In the genomic region with DNA sequence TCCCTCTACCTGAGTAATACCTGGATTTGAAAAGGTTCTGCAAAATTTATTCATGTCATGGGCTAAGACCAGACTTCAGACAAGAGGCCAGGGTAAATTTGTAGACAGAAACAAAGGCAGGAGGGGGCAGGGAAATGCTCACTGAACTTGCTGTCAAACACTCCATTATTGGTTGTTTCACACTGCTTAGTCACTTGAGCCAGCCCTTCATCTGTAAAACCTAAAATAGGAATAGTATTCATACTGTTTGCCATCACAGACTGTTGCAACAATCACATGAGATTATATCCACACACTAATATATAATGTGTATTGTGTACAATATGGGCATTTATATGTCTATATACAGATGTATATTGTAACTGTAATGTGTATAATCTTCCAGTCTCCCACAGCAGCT, we compare ENCODE assay signal across 21 cellular contexts. TPM values are rescaled to one million over a fixed set of nuclear protein-coding genes. Genes with fewer than 3 reads are reported as not detected.
DNase-seq lines count a peak whose midpoint lies in the region; ATAC-seq, FAIRE-seq and TF ChIP-seq lines count a peak whose summit lies in the region.
"Had no signal": no experiment of that assay in that cellular context is flagged by ENCODE, and none has a peak within 500 bp of the region (broad histone marks: within the 10 kb centered on the region; RNA-seq: fewer than 3 reads in every experiment).

No MANE protein-coding gene starts in this region.

- no peaks in the 10 kb centered on the region for H3K27me3 Mint-ChIP-seq in MCF 10A (ENCODE audit: insufficient read depth, unreplicated experiment)
- H3K27me3 Mint-ChIP-seq: CD4-positive, alpha-beta memory T cell had no signal

- H3K4me3 Mint-ChIP-seq in MCF 10A (ENCODE audit: unreplicated experiment), result no peak overlapping the region
- H3K4me3 Mint-ChIP-seq: CD4-positive, alpha-beta memory T cell; GM23338; HFFc6 had no signal

- H3K36me3 Mint-ChIP-seq in MCF 10A (ENCODE audit: insufficient read depth, unreplicated experiment), result no peaks in the 10 kb centered on the region
- H3K36me3 Mint-ChIP-seq: CD4-positive, alpha-beta memory T cell had no signal

- POLR2A ChIA-PET in MCF 10A (lab: Yijun Ruan, JAX), result no interaction called here

- no peak overlapping the region for H3K4me3 ChIP-seq in foreskin fibroblast (ENCODE audit: low read depth in 1 of 2, low read length in 2 of 2)
- H3K4me3 ChIP-seq: A549, GM12878, GM23338, HAP-1 had no signal

- no peak for ATAC-seq in GM18861 (IDR thresholded peaks at IDR 0.05; ENCODE audit: unreplicated experiment)
- ATAC-seq: A549, GM12878, GM23338 had no signal

- no peaks in the 10 kb centered on the region for H3K9me3 Mint-ChIP-seq in MCF 10A (ENCODE audit: unreplicated experiment)
- H3K9me3 Mint-ChIP-seq: GM23338, HFFc6 had no signal

- peak; percentile 35 for FAIRE-seq in GM19239 (lab: Jason Lieb, UNC)
- FAIRE-seq: A549, GM12878 had no signal

- no peak overlapping the region for H3K27ac Mint-ChIP-seq in MCF 10A (ENCODE audit: low read depth, unreplicated experiment)
- H3K27ac Mint-ChIP-seq: CD4-positive, alpha-beta memory T cell; HFFc6 had no signal

- BruUV-seq in MCF 10A (replicated peaks; lab: Mats Ljungman, UMichigan), result no TSS peak

- in situ Hi-C loops in SK-MEL-5 (cut with HindIII; ENCODE audit: low pct_unique_long_range_greater_than_20kb, low sequenced_read_pairs), result no loop called here

- intact Hi-C loops in MCF 10A (cut with micrococcal nuclease), result no loop called here

- TF ChIP-seq CTCF in foreskin fibroblast (IDR thresholded peaks at IDR 0.05; ENCODE audit: low read depth, low read length) (no peak), MCF 10A (IDR thresholded peaks at IDR 0.05; ENCODE audit: unreplicated experiment) (no peak)

- DNase-seq in GM19239 (ENCODE audit: insufficient read length, low spot score), result no peak
- peak; percentile 54 for DNase-seq in SK-MEL-5 (ENCODE audit: low read depth, low spot score)
- DNase-seq in foreskin melanocyte, result peak; percentile 75
- DNase-seq in foreskin fibroblast, result no peak
- DNase-seq in MCF 10A (ENCODE audit: unreplicated experiment), result no peak
- no peak for DNase-seq in NCI-H1092 (lab: John Stamatoyannopoulos, UW)
- DNase-seq: 8988T; C1 segment of cervical spinal cord; Caco-2; CD4-positive, alpha-beta memory T cell; DMS79; EL; GDM1; HFFc6 had no signal

- CTCF ChIA-PET in MCF 10A (lab: Yijun Ruan, JAX), result no interaction called here

- H3K4me1 Mint-ChIP-seq in MCF 10A (ENCODE audit: insufficient read depth, unreplicated experiment), result no peaks in the 10 kb centered on the region
- H3K4me1 Mint-ChIP-seq: CD4-positive, alpha-beta memory T cell had no signal

RNA-seq across cellular contexts. Expression of a gene that starts 6.5 kb away (rescaled TPM):
- not detected in 2 replicates for total RNA-seq in SK-MEL-5 (2014; rRNA removed; shearing (Covaris generic))
- polyA plus RNA-seq in SK-MEL-5 (2015; cell fraction: cytosol; rRNA removed), result not detected in 2 replicates
- not detected in 2 replicates for polyA plus RNA-seq in SK-MEL-5 (2015; cell fraction: nucleus; rRNA removed)
- not detected in 2 replicates for total RNA-seq in MCF 10A (2022)
- total RNA-seq: Caco-2; CD4-positive, alpha-beta memory T cell; GM23338; H4; HFFc6 had no signal
- polyA plus RNA-seq: BJ; CD4-positive, alpha-beta memory T cell; GM23338 had no signal

Comparison
In these comparisons a context has a peak if more than half of its experiments do, and no peak if none do; other contexts are left out.
1. DNase-seq: peak in SK-MEL-5 (single experiment) and foreskin melanocyte (single experiment); none in GM19239 (single experiment), foreskin fibroblast (0 of 2), MCF 10A (single experiment) and NCI-H1092 (single experiment).